8 cellular contexts compared by ENCODE assay signal in the genomic region with DNA sequence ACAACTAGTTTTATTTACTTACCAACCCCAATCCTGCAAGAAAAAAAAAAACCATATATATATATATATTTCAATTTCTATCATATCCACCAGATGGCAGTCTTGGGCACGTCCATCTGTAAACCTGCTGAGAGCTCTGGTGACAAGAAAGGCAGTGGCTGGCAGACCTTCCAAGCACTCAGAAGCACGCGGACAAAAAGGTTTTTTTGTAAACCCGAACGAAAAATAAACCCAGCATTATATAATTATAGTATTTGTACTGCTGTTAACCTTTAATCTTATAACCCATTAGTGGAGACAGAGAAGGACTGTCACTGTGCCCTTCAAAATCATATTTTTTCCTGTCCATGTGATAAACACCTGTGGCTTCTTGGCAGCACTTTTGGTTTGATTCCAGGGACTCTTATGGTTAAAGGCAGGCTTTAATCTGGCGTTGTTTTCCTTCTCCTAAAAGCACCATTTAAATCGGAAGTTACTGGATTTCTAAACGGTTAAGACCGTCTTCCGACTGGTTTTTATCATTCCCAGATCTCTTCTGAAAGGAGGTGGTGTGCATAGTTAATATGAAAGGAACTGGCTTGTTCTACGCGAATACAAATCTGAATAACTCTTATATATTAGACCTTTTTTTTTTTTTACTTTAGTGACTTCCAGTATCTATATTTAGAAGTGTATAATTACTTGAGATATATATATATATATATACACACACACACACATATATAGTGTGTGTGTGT. TPM values are rescaled to one million over a fixed set of nuclear protein-coding genes. Genes with fewer than 3 reads are reported as not detected.
DNase-seq lines count a peak whose midpoint lies in the region; ATAC-seq lines count a peak whose summit lies in the region.

No MANE protein-coding gene starts in this region.

- H3K36me3 ChIP-seq in CD4-positive, CD25-positive, alpha-beta regulatory T cell (ENCODE audit: control insufficient read depth, insufficient read depth, low read length) = no peaks in the 10 kb centered on the region
- H3K36me3 ChIP-seq in mesendoderm (ENCODE audit: control insufficient read depth, insufficient read depth, low read length) = no peaks in the 10 kb centered on the region

- H3K56ac ChIP-seq in mesendoderm (ENCODE audit: low read length) = no peak overlapping the region

- H3K4me3 ChIP-seq in CD4-positive, CD25-positive, alpha-beta regulatory T cell (ENCODE audit: low read depth, low read length) = peak overlapping the region; percentile 84
- no peak overlapping the region for H3K4me3 ChIP-seq in mesendoderm (ENCODE audit: low read length)

- H3K79me1 ChIP-seq in mesendoderm (ENCODE audit: low read length) = no peaks in the 10 kb centered on the region

- no peak overlapping the region for H3K9ac ChIP-seq in mesendoderm (ENCODE audit: low read length)

- no peak overlapping the region for H2BK120ac ChIP-seq in mesendoderm (ENCODE audit: low read depth, low read length)

- no peaks in the 10 kb centered on the region for H3K9me3 ChIP-seq in CD4-positive, CD25-positive, alpha-beta regulatory T cell (ENCODE audit: control insufficient read depth in 2 of 2, low read length in 2 of 2)

- H3K23ac ChIP-seq in mesendoderm (ENCODE audit: low read length) = no peak overlapping the region

- no peak overlapping the region for H3K4ac ChIP-seq in mesendoderm (ENCODE audit: low read depth, low read length)

- H3K4me2 ChIP-seq in mesendoderm (ENCODE audit: low read length) = no peak overlapping the region

- no CpG with 5 or more reads among the region's 12 CpGs for WGBS in mesendoderm (ENCODE audit: extremely low coverage, insufficient coverage, low lambda C conversion rate)

- peaks cover 5% of the 10 kb centered on the region for H3K4me1 ChIP-seq in CD4-positive, CD25-positive, alpha-beta regulatory T cell (ENCODE audit: control insufficient read depth, insufficient read depth, low read length, poor library complexity, severe bottlenecking)
- no peaks in the 10 kb centered on the region for H3K4me1 ChIP-seq in mesendoderm (ENCODE audit: control insufficient read depth, low read depth, low read length)

- no peak overlapping the region for H2BK15ac ChIP-seq in mesendoderm (replicated peaks; ENCODE audit: low read depth)

- no peak overlapping the region for H2AK5ac ChIP-seq in mesendoderm (ENCODE audit: low read length)

- no peak overlapping the region for H4K5ac ChIP-seq in mesendoderm (ENCODE audit: low read length)

- H2BK5ac ChIP-seq in mesendoderm (ENCODE audit: low read length) = no peak overlapping the region

- ATAC-seq in CD4-positive, CD25-positive, alpha-beta regulatory T cell (ENCODE audit: low read depth in 2 of 2) = peak; percentile 81 to 85
- ATAC-seq in HG03520 (IDR thresholded peaks at IDR 0.05; ENCODE audit: unreplicated experiment) (peak; percentile 60), HG02840 (IDR thresholded peaks at IDR 0.05; ENCODE audit: low FRiP score, unreplicated experiment) (no peak)

- peaks cover 15 to 36% (median 22%) of the 10 kb centered on the region in 4 donors for H3K4me1 Mint-ChIP-seq in CD4-positive, CD25-positive, alpha-beta regulatory T cell

- peak; percentile 42 to 83 (median 72) for DNase-seq in CD4-positive, CD25-positive, alpha-beta regulatory T cell
- DNase-seq in NCI-H748 treated with DMSO at 0.1 percent for 48 hours (lab: John Stamatoyannopoulos, UW) = peak; percentile 80
- DNase-seq in activated CD4-positive, alpha-beta T cell treated with anti-CD3 and anti-CD28 coated beads, Interleukin-2, amount 50 U/mL, for 48 hours = peak; percentile 44 to 51
- DNase-seq in ecto neural progenitor cell (ENCODE audit: low spot score) = peak; percentile 48
- peak; percentile 77 for DNase-seq in mesendoderm
- DNase-seq in stimulated activated CD8-positive, alpha-beta memory T cell treated with anti-CD3 and anti-CD28 coated beads, Interleukin-2, amount 100 ng/mL, for 48 hours (ENCODE audit: low read depth in 2 of 2) = peak; percentile 22 to 26

- no peaks in the 10 kb centered on the region for H3K27me3 ChIP-seq in CD4-positive, CD25-positive, alpha-beta regulatory T cell (ENCODE audit: control insufficient read depth, insufficient read depth, low read length)
- H3K27me3 ChIP-seq in mesendoderm (ENCODE audit: insufficient read depth, low read length, poor library complexity) = no peaks in the 10 kb centered on the region

- H3K9me3 Mint-ChIP-seq in CD4-positive, CD25-positive, alpha-beta regulatory T cell = no peaks in the 10 kb centered on the region

- H3K36me3 Mint-ChIP-seq in CD4-positive, CD25-positive, alpha-beta regulatory T cell = no peaks in the 10 kb centered on the region

- peaks cover 5% of the 10 kb centered on the region for H3K27me3 Mint-ChIP-seq in CD4-positive, CD25-positive, alpha-beta regulatory T cell

- no peak overlapping the region for H3K27ac ChIP-seq in CD4-positive, CD25-positive, alpha-beta regulatory T cell (ENCODE audit: insufficient read depth, low read length, poor library complexity, severe bottlenecking)
- H3K27ac ChIP-seq in mesendoderm (ENCODE audit: low read depth, low read length) = no peak overlapping the region

- no peaks in the 10 kb centered on the region for H3K79me2 ChIP-seq in mesendoderm (ENCODE audit: control insufficient read depth, insufficient read depth, low read length)

- peak overlapping the region; percentile 49 to 93 (median 90) for H3K4me3 Mint-ChIP-seq in CD4-positive, CD25-positive, alpha-beta regulatory T cell

- H3K27ac Mint-ChIP-seq in CD4-positive, CD25-positive, alpha-beta regulatory T cell = peak overlapping the region in 2 of 3 donors; percentile 76 to 92

- H4K8ac ChIP-seq in mesendoderm (ENCODE audit: low read depth, low read length) = no peak overlapping the region

- no peak overlapping the region for H3K18ac ChIP-seq in mesendoderm (ENCODE audit: low read length)

RNA-seq across cellular contexts. Expression of gene SLC3A1, which starts 31.0 kb away (rescaled TPM):
- total RNA-seq in CD4-positive, CD25-positive, alpha-beta regulatory T cell = 0.47 TPM
- polyA plus RNA-seq in CD4-positive, CD25-positive, alpha-beta regulatory T cell = under 1 TPM in 3 of 4 donors, not detected in 1; 0.40 to 0.57 (median 0.44) TPM
- 0.04 TPM for polyA plus RNA-seq in mesendoderm (2013, experiment 1 of 2)
- 0.01 TPM for polyA plus RNA-seq in mesendoderm (2013, experiment 2 of 2)

Comparison
In these comparisons a context has a peak if more than half of its experiments do, and no peak if none do; other contexts are left out.
1. DNase-seq: peak in every context shown above with its lines; median percentile 80 in NCI-H748 treated with DMSO at 0.1 percent for 48 hours; 77 in mesendoderm; 72 in CD4-positive, CD25-positive, alpha-beta regulatory T cell; 48 in ecto neural progenitor cell; 48 in activated CD4-positive, alpha-beta T cell treated with anti-CD3 and anti-CD28 coated beads, Interleukin-2, amount 50 U/mL, for 48 hours; 24 in stimulated activated CD8-positive, alpha-beta memory T cell treated with anti-CD3 and anti-CD28 coated beads, Interleukin-2, amount 100 ng/mL, for 48 hours.